36 cellular contexts compared by ENCODE assay signal in genomic region chr9:96348261-96348660, GRCh38. TPM values are rescaled to one million over a fixed set of nuclear protein-coding genes. Genes with fewer than 3 reads are reported as not detected.
"Had no signal": no experiment of that assay in that cellular context is flagged by ENCODE, and none has a peak within 500 bp of the region (broad histone marks: within the 10 kb centered on the region; RNA-seq: fewer than 3 reads in every experiment).

No MANE protein-coding gene starts in this region.

- H3K27ac Mint-ChIP-seq: activated CD4-positive, alpha-beta memory T cell treated with anti-CD3 and anti-CD28 coated beads for 36 hours; activated naive CD4-positive, alpha-beta T cell treated with anti-CD3 and anti-CD28 coated beads for 36 hours; activated naive CD4-positive, alpha-beta T cell treated with anti-CD3 and anti-CD28 coated beads, Interleukin-2, amount 50 U/mL, for 72 hours; activated T-helper 1 cell treated with anti-CD3 and anti-CD28 coated beads, Interleukin-12 subunit alpha, Interleukin-12 subunit beta, Interleukin-2, Interleukin-4 antibody, amounts not matched to agents 30 ng/mL and 10 ng/mL and 1 ng/mL, durations not matched to agents 14 hours and 24 hours and 36 hours had no signal

- H3K4me3 Mint-ChIP-seq: activated CD4-positive, alpha-beta memory T cell treated with anti-CD3 and anti-CD28 coated beads for 36 hours; activated naive CD4-positive, alpha-beta T cell treated with anti-CD3 and anti-CD28 coated beads for 36 hours; activated T-cell treated with anti-CD3 and anti-CD28 coated beads, Interleukin-2, amount 50 U/mL, for 4 hours; activated T-helper 1 cell treated with anti-CD3 and anti-CD28 coated beads, Interleukin-12 subunit alpha, Interleukin-12 subunit beta, Interleukin-2, Interleukin-4 antibody, amounts not matched to agents 30 ng/mL and 10 ng/mL and 1 ng/mL, durations not matched to agents 14 hours and 24 hours and 36 hours had no signal

- H3K27me3 ChIP-seq: adrenal gland, body of pancreas, MG63 had no signal

- H3K4me3 ChIP-seq: adrenal gland, body of pancreas, MG63, PC-9 had no signal

- H3K9me3 ChIP-seq: adrenal gland, body of pancreas, MG63 had no signal

- H3K27me3 Mint-ChIP-seq: activated CD4-positive, alpha-beta memory T cell treated with anti-CD3 and anti-CD28 coated beads for 36 hours had no signal

- FAIRE-seq: astrocyte, bronchial epithelial cell, RCC 7860 had no signal

- ATAC-seq: activated CD4-positive, CD25-positive, alpha-beta regulatory T cell treated with anti-CD3 and anti-CD28 coated beads, Interleukin-2, amount 50 U/mL, for 24 hours; activated naive CD4-positive, alpha-beta T cell treated with anti-CD3 and anti-CD28 coated beads, Interleukin-2, amount 50 U/mL, for 72 hours; activated T-cell treated with anti-CD3 and anti-CD28 coated beads, Interleukin-2, amount 50 U/mL, for 4 hours; body of pancreas had no signal

- H2AFZ ChIP-seq: PC-9 had no signal

- H3K4me2 ChIP-seq: PC-9 had no signal

- H3K36me3 ChIP-seq: adrenal gland had no signal

- H3K27ac ChIP-seq: adrenal gland, body of pancreas, PC-9 had no signal

- DNase-seq: activated CD4-positive, alpha-beta memory T cell treated with anti-CD3 and anti-CD28 coated beads for 36 hours; activated CD4-positive, alpha-beta T cell treated with anti-CD3 and anti-CD28 coated beads for 4 hours; activated CD4-positive, alpha-beta T cell treated with anti-CD3 and anti-CD28 coated beads, Interleukin-2, amount 50 U/mL, for 1 hour; activated CD8-positive, alpha-beta memory T cell treated with anti-CD3 and anti-CD28 coated beads, Interleukin-2, amount 50 U/mL, for 4 hours; activated gamma-delta T cell treated with Interleukin-2 at 50 U/mL for 16 hours; activated naive CD4-positive, alpha-beta T cell treated with anti-CD3 and anti-CD28 coated beads for 36 hours; activated T-cell treated with anti-CD3 and anti-CD28 coated beads for 4 hours; activated T-cell treated with anti-CD3 and anti-CD28 coated beads, Interleukin-2, amount 50 U/mL, for 4 hours; adrenal gland; body of pancreas; caudate nucleus; Kasumi-1; KG1; MG63; NCI-H1048; NCI-H1105 treated with DMSO at 0.1 percent for 48 hours; NCI-H1436; NCI-H1694 treated with DMSO at 0.1 percent for 48 hours; NCI-H2029; NCI-H345; NCI-H524 treated with DMSO at 0.1 percent for 48 hours; NCI-H748 treated with DMSO at 0.1 percent for 48 hours; PC-9; Right ventricle myocardium superior; SW 1271; T-helper 1 cell; T-helper 2 cell; T-helper 9 cell had no signal

RNA-seq across cellular contexts. Expression of gene HSD17B3, which starts 46.3 kb away (rescaled TPM):
- total RNA-seq: activated CD4-positive, alpha-beta memory T cell treated with anti-CD3 and anti-CD28 coated beads for 36 hours; activated naive CD4-positive, alpha-beta T cell treated with anti-CD3 and anti-CD28 coated beads for 36 hours; activated naive CD4-positive, alpha-beta T cell treated with anti-CD3 and anti-CD28 coated beads, Interleukin-2, amount 50 U/mL, for 72 hours; activated T-cell treated with anti-CD3 and anti-CD28 coated beads, Interleukin-2, amount 50 U/mL, for 4 hours; activated T-helper 1 cell treated with anti-CD3 and anti-CD28 coated beads, Interleukin-12 subunit alpha, Interleukin-12 subunit beta, Interleukin-2, Interleukin-4 antibody, amounts not matched to agents 30 ng/mL and 10 ng/mL and 1 ng/mL, durations not matched to agents 14 hours and 24 hours and 36 hours; astrocyte; NCI-H460; OCI-LY7; PC-9 had no signal
